8 cellular contexts compared by ENCODE assay signal in the genomic region with DNA sequence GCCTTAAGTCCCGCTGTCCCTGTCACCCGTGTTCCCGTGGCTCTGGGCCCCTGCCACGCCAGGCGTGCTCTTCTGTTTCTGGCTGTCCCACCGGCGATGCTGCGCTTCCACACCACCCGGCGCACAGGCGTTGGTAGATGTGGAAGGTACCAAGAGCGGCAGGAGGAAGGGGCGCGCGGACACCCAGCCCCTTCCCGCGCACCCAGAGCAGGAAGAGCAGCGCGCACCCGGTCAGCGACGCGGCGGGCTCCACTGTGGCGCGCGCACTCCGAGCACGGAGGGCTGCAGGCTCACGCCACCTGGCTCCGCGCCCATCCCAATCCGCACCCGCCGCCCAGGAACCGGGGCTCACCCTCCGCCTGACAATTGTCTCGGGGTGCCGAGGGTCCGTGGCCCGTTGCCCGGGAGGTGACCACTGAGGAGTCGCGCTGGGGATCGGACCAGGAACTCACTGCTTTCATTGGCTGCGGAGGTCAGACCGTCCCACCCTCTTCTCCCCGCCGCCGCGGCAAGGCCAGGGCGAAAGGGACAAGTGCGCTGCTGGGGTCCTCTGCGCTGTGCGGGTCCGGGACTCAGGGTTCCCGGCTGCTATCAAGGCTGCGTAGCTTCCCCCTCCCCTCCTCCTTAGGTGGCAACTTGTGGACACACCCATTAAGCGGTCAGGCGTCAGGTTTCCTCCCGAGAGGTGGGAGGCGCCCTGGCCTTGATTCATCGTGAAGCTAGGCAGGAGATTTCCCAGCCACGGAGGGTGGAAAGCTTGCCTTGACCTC.
DNase-seq lines count a peak whose midpoint lies in the region; ATAC-seq and TF ChIP-seq lines count a peak whose summit lies in the region.

No MANE protein-coding gene starts in this region.

- ATAC-seq in GM18511 (IDR thresholded peaks at IDR 0.05; ENCODE audit: unreplicated experiment) (peak; percentile 78), HG03280 (IDR thresholded peaks at IDR 0.05; ENCODE audit: unreplicated experiment) (peak; percentile 72), HG02970 (IDR thresholded peaks at IDR 0.05; ENCODE audit: low FRiP score, unreplicated experiment) (no peak)

- H3K4me3 ChIP-seq in neural cell (ENCODE audit: low read length): peak overlapping the region; percentile 94

- no peaks in the 10 kb centered on the region for H3K9me2 ChIP-seq in neural cell (ENCODE audit: insufficient read depth, low read length)

- peak overlapping the region; percentile 74 for H3K4me3 Mint-ChIP-seq in activated T-helper 2 cell treated with anti-CD3 and anti-CD28 coated beads, Interferon-gamma antibody, Interleukin-2, Interleukin-4, amounts not matched to agents 10 μg/mL and 5 μg/mL and 100 μg/mL, durations not matched to agents 14 hours and 24 hours and 36 hours (ENCODE audit: low read depth)

- no peaks in the 10 kb centered on the region for H3K9me3 ChIP-seq in neural cell (ENCODE audit: low read length)

- no peak for TF ChIP-seq RAD21 in neural cell (conservative IDR thresholded peaks at IDR 0.05)

- peaks cover 17% of the 10 kb centered on the region for H3K27me3 Mint-ChIP-seq in activated T-helper 2 cell treated with anti-CD3 and anti-CD28 coated beads, Interferon-gamma antibody, Interleukin-2, Interleukin-4, amounts not matched to agents 10 μg/mL and 5 μg/mL and 100 μg/mL, durations not matched to agents 14 hours and 24 hours and 36 hours (ENCODE audit: low read depth)

- peaks cover 4% of the 10 kb centered on the region for H3K4me1 Mint-ChIP-seq in activated T-helper 2 cell treated with anti-CD3 and anti-CD28 coated beads, Interferon-gamma antibody, Interleukin-2, Interleukin-4, amounts not matched to agents 10 μg/mL and 5 μg/mL and 100 μg/mL, durations not matched to agents 14 hours and 24 hours and 36 hours (ENCODE audit: low read depth)

- H4K20me1 ChIP-seq in neural cell (ENCODE audit: insufficient read depth): no peaks in the 10 kb centered on the region

- peak overlapping the region; percentile 88 for H2AFZ ChIP-seq in neural cell (ENCODE audit: low read depth, low read length)

- H3K36me3 Mint-ChIP-seq in activated T-helper 2 cell treated with anti-CD3 and anti-CD28 coated beads, Interferon-gamma antibody, Interleukin-2, Interleukin-4, amounts not matched to agents 10 μg/mL and 5 μg/mL and 100 μg/mL, durations not matched to agents 14 hours and 24 hours and 36 hours (ENCODE audit: low read depth): no peaks in the 10 kb centered on the region

- peak overlapping the region; percentile 55 for H3K4me2 ChIP-seq in neural cell (ENCODE audit: low read length)

- peak overlapping the region; percentile 61 for H3K27ac ChIP-seq in neural cell (ENCODE audit: low read length)

- no peaks in the 10 kb centered on the region for H3K9me3 Mint-ChIP-seq in activated T-helper 2 cell treated with anti-CD3 and anti-CD28 coated beads, Interferon-gamma antibody, Interleukin-2, Interleukin-4, amounts not matched to agents 10 μg/mL and 5 μg/mL and 100 μg/mL, durations not matched to agents 14 hours and 24 hours and 36 hours

- TF ChIP-seq CTCF in neural cell (IDR thresholded peaks at IDR 0.05; ENCODE audit: poor library complexity, severe bottlenecking): no peak

- H3F3A ChIP-seq in neural cell (ENCODE audit: insufficient read depth, low read length, poor library complexity, severe bottlenecking): peaks cover 3% of the 10 kb centered on the region

- no peak for TF ChIP-seq EP300 in neural cell (conservative IDR thresholded peaks at IDR 0.05; ENCODE audit: poor library complexity, severe bottlenecking)

- H3K27me3 ChIP-seq in neural cell (ENCODE audit: insufficient read depth, low read depth, low read length): no peaks in the 10 kb centered on the region

- H3K27ac Mint-ChIP-seq in activated T-helper 2 cell treated with anti-CD3 and anti-CD28 coated beads, Interferon-gamma antibody, Interleukin-2, Interleukin-4, amounts not matched to agents 10 μg/mL and 5 μg/mL and 100 μg/mL, durations not matched to agents 14 hours and 24 hours and 36 hours: peak overlapping the region; percentile 22

- H3K79me2 ChIP-seq in neural cell (replicated peaks; ENCODE audit: insufficient read depth, low read length): no peaks in the 10 kb centered on the region

- DNase-seq in 8988T (peak; percentile 57), NCI-H774 (lab: John Stamatoyannopoulos, UW) (peak; percentile 85), germinal center (ENCODE audit: low spot score) (peak; percentile 19)
- peak; percentile 21 for DNase-seq in activated T-helper 2 cell treated with anti-CD3 and anti-CD28 coated beads, Interferon-gamma antibody, Interleukin-2, Interleukin-4, amounts not matched to agents 10 μg/mL and 5 μg/mL and 100 μg/mL, durations not matched to agents 14 hours and 24 hours and 36 hours (ENCODE audit: low spot score)

- intact Hi-C loops in activated T-helper 2 cell treated with anti-CD3 and anti-CD28 coated beads, Interferon-gamma antibody, Interleukin-2, Interleukin-4, amounts not matched to agents 10 μg/mL and 5 μg/mL and 100 μg/mL, durations not matched to agents 14 hours and 24 hours and 36 hours (cut with micrococcal nuclease): no loop called here

- H3K36me3 ChIP-seq in neural cell (ENCODE audit: insufficient read depth, low read length): no peaks in the 10 kb centered on the region

- H3K9ac ChIP-seq in neural cell (ENCODE audit: low read length): peak overlapping the region; percentile 72

TF ChIP-seq in neural cell, 6 proteins besides CTCF, POLR2A, EP300 and RAD21:
- TF ChIP-seq POLR2AphosphoS5 (IDR thresholded peaks at IDR 0.05) (peak; percentile 4), TAF1 (IDR thresholded peaks at IDR 0.05; ENCODE audit: low read depth) (no peak)
- TF ChIP-seq, protein P1, sequence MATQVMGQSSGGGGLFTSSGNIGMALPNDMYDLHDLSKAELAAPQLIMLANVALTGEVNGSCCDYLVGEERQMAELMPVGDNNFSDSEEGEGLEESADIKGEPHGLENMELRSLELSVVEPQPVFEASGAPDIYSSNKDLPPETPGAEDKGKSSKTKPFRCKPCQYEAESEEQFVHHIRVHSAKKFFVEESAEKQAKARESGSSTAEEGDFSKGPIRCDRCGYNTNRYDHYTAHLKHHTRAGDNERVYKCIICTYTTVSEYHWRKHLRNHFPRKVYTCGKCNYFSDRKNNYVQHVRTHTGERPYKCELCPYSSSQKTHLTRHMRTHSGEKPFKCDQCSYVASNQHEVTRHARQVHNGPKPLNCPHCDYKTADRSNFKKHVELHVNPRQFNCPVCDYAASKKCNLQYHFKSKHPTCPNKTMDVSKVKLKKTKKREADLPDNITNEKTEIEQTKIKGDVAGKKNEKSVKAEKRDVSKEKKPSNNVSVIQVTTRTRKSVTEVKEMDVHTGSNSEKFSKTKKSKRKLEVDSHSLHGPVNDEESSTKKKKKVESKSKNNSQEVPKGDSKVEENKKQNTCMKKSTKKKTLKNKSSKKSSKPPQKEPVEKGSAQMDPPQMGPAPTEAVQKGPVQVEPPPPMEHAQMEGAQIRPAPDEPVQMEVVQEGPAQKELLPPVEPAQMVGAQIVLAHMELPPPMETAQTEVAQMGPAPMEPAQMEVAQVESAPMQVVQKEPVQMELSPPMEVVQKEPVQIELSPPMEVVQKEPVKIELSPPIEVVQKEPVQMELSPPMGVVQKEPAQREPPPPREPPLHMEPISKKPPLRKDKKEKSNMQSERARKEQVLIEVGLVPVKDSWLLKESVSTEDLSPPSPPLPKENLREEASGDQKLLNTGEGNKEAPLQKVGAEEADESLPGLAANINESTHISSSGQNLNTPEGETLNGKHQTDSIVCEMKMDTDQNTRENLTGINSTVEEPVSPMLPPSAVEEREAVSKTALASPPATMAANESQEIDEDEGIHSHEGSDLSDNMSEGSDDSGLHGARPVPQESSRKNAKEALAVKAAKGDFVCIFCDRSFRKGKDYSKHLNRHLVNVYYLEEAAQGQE (IDR thresholded peaks at IDR 0.05; ENCODE audit: borderline replicate concordance): peak; percentile 35

Comparison
In these comparisons a context has a peak if more than half of its experiments do, and no peak if none do; other contexts are left out.
1. DNase-seq: peak in every context shown above with its lines; median percentile 85 in NCI-H774; 57 in 8988T; 21 in activated T-helper 2 cell treated with anti-CD3 and anti-CD28 coated beads, Interferon-gamma antibody, Interleukin-2, Interleukin-4, amounts not matched to agents 10 μg/mL and 5 μg/mL and 100 μg/mL, durations not matched to agents 14 hours and 24 hours and 36 hours; 19 in germinal center.